Comparison of ENCODE assay signal across 18 cellular contexts in the genomic region with DNA sequence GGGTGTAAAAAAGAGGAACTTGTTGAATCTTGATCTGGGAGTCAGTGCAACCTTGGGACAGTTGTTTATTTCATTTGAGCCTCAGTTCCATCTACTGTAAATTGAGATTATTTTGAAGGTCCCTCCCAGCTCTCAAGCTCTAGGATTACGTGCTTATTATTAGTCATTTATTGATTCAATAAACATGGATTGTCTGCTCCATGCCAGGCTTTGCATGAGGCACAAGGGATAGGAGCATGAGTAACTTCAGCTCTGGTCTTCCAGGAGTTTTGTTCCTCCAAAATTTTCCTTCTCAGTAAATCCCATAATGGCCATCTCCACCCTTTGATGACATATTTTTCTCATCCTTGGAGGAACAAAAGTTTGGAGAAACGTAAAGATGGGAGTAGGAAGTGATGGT.
"Had no signal": no experiment of that assay in that cellular context is flagged by ENCODE, and none has a peak within 500 bp of the region (broad histone marks: within the 10 kb centered on the region; RNA-seq: fewer than 3 reads in every experiment).

No MANE protein-coding gene starts in this region.

- H3K4me1 ChIP-seq: Peyer's patch, SJCRH30 had no signal

- H2AFZ ChIP-seq: PC-9 had no signal

- DNase-seq: KBM-7, NCI-H1092 treated with DMSO at 0.1 percent for 48 hours, NCI-H1436, NCI-H187, NCI-H2029, NCI-H2081 treated with DMSO at 0.1 percent for 48 hours, NCI-H2171, NCI-H226, NCI-H446, NCI-H510A, NCI-H524 treated with DMSO at 0.1 percent for 48 hours, NCI-H82, PC-9, Peyer's patch, SHP77 treated with DMSO at 0.1 percent for 48 hours, SJCRH30 had no signal

- H3K4me2 ChIP-seq: PC-9 had no signal

- H3K27me3 ChIP-seq: Peyer's patch, SJCRH30 had no signal

- H3K4me3 ChIP-seq: PC-9, Peyer's patch, SJCRH30 had no signal

- H3K9me3 ChIP-seq: Peyer's patch, SJCRH30 had no signal

- H3K27ac ChIP-seq: PC-9, Peyer's patch, SJCRH30 had no signal

- H3K36me3 ChIP-seq: Peyer's patch, SJCRH30 had no signal

- ATAC-seq: Right ventricle myocardium inferior, SK-N-SH treated with all-trans-retinoic acid at 6 μM for 48 hours had no signal
